In the genomic region with DNA sequence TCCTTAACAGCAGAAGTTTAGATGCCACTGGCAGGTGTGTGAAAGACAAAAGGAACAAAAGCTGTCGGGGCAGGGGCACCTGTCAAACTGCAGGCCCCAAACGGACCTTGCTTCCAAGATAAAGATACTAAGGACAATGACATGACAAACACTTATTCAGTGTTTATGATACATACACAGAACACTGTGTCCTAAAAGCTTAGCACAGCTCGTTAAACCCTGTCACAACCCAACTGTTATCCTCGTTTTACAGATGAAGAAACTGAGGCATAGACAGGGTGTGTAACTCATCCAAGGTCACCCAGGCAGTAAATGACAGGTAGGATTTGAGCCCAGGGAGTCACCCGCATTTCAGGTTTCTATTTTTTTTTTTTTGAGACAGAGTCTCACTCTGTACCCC, we compare ENCODE assay signal across 21 cellular contexts. TPM values are rescaled to one million over a fixed set of nuclear protein-coding genes. Genes with fewer than 3 reads are reported as not detected.
DNase-seq lines count a peak whose midpoint lies in the region; ATAC-seq and TF ChIP-seq lines count a peak whose summit lies in the region.
"Had no signal": no experiment of that assay in that cellular context is flagged by ENCODE, and none has a peak within 500 bp of the region (broad histone marks: within the 10 kb centered on the region; RNA-seq: fewer than 3 reads in every experiment).

No MANE protein-coding gene starts in this region.

- H3K27me3 Mint-ChIP-seq in progenitor cell of endocrine pancreas: peaks cover 6% of the 10 kb centered on the region
- H3K27me3 Mint-ChIP-seq: B cell had no signal

- H3K9me3 Mint-ChIP-seq in progenitor cell of endocrine pancreas (ENCODE audit: low read depth): no peaks in the 10 kb centered on the region

- DNase-seq in NCI-H1092 treated with DMSO at 0.1 percent for 48 hours (lab: John Stamatoyannopoulos, UW): peak; percentile 71
- no peak for DNase-seq in NCI-H1092 (lab: John Stamatoyannopoulos, UW)
- peak; percentile 81 for DNase-seq in NCI-H146 treated with DMSO at 0.1 percent for 48 hours (lab: John Stamatoyannopoulos, UW; ENCODE audit: unreplicated experiment)
- peak; percentile 56 for DNase-seq in NCI-H774 (lab: John Stamatoyannopoulos, UW)
- no peak for DNase-seq in progenitor cell of endocrine pancreas (ENCODE audit: low spot score, unreplicated experiment)
- no peak for DNase-seq in inferior parietal cortex (ENCODE audit: extremely low spot score)
- no peak for DNase-seq in GM03348 (ENCODE audit: low spot score)
- DNase-seq: 8988T, DMS53, EL, NCI-H2081 treated with DMSO at 0.1 percent for 48 hours, NCI-H446, NCI-H82, PC-3, RPMI8226, SHP77 treated with DMSO at 0.1 percent for 48 hours, T-helper 1 cell had no signal

- no peak overlapping the region for H3K4me3 Mint-ChIP-seq in progenitor cell of endocrine pancreas (ENCODE audit: low read depth)
- H3K4me3 Mint-ChIP-seq: B cell had no signal

- peak overlapping the region; percentile 49 for H3K27ac Mint-ChIP-seq in progenitor cell of endocrine pancreas
- H3K27ac Mint-ChIP-seq: B cell had no signal

- H3K4me1 Mint-ChIP-seq in progenitor cell of endocrine pancreas (ENCODE audit: low read depth): peaks cover 8% of the 10 kb centered on the region

- H3K36me3 Mint-ChIP-seq in progenitor cell of endocrine pancreas (ENCODE audit: insufficient read depth): no peaks in the 10 kb centered on the region

- TF ChIP-seq CTCF in progenitor cell of endocrine pancreas (IDR thresholded peaks at IDR 0.05; ENCODE audit: unreplicated experiment): no peak

- ATAC-seq in GM18520 (IDR thresholded peaks at IDR 0.05; ENCODE audit: unreplicated experiment): no peak
- ATAC-seq: PC-3, SK-N-SH treated with all-trans-retinoic acid at 6 μM for 48 hours had no signal

RNA-seq across cellular contexts. Expression of a gene that starts 9.6 kb away (rescaled TPM):
- 6.7 and 7.1 TPM in 2 replicates for total RNA-seq in progenitor cell of endocrine pancreas
- total RNA-seq: LHCN-M2 had no signal

Comparison
In these comparisons a context has a peak if more than half of its experiments do, and no peak if none do; other contexts are left out.
1. DNase-seq: peak in NCI-H1092 treated with DMSO at 0.1 percent for 48 hours (single experiment), NCI-H146 treated with DMSO at 0.1 percent for 48 hours (single experiment) and NCI-H774 (single experiment); none in NCI-H1092 (single experiment), progenitor cell of endocrine pancreas (single experiment), inferior parietal cortex (single experiment) and GM03348 (single experiment).